Comparison of ENCODE assay signal across 24 cellular contexts in the genomic region with DNA sequence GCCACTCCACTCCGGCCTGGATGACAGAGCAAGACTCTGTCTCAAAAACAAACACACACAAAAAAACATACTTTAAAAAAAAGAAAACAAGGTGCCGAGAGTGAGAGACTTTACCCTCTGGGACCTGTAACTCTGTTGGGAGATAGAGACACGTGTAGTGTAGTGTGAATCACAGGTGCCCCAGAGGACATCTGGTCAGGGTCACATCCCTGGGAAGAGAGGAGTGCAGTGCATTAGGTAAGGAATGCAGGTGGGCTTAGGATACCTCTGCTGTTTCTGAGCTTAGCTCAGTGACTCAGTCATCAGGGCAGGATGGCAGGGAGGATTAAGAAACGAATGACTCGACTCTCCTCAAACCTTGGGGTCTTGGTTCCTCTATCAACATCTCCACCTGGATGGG.
"Had no signal": no experiment of that assay in that cellular context is flagged by ENCODE, and none has a peak within 500 bp of the region (broad histone marks: within the 10 kb centered on the region; RNA-seq: fewer than 3 reads in every experiment).

No MANE protein-coding gene starts in this region.

- H3K4me1 Mint-ChIP-seq: central memory CD8-positive, alpha-beta T cell had no signal

- H3K27ac ChIP-seq: heart left ventricle, pancreas, thoracic aorta, transverse colon had no signal

- ATAC-seq: effector memory CD8-positive, alpha-beta T cell; heart left ventricle; natural killer cell treated with Interleukin-12 subunit alpha and Interleukin-12 subunit beta and Interleukin-15 and Interleukin-18, amount 100 ng/mL, for 72 hours; pancreas; right cardiac atrium; stimulated activated naive B cell treated with anti-CD40 and anti-IgM and Interleukin-4, amounts not matched to agents 10 μg/mL and 1 μg/mL and 100 μg/mL, for 72 hours; stimulated activated naive CD8-positive, alpha-beta T cell treated with anti-CD3 and anti-CD28 coated beads, Interleukin-15, amount 100 ng/mL, for 72 hours had no signal

- DNase-seq: effector memory CD8-positive, alpha-beta T cell; heart left ventricle; hypothalamus; kidney glomerular epithelial cell; midbrain; occipital lobe; pancreas; right cardiac atrium; stimulated activated CD4-positive, alpha-beta T cell treated with anti-CD3 and anti-CD28 coated beads, Interleukin-4, amount 100 ng/mL, for 1 hour; stimulated activated CD8-positive, alpha-beta memory T cell treated with anti-CD3 and anti-CD28 coated beads, Interleukin-4, amount 100 ng/mL, for 48 hours; stimulated activated naive B cell treated with anti-CD40 and anti-IgM and Interleukin-4, amounts not matched to agents 10 μg/mL and 1 μg/mL and 100 μg/mL, for 72 hours; stimulated activated naive CD8-positive, alpha-beta T cell treated with anti-CD3 and anti-CD28 coated beads, Interleukin-15, amount 100 ng/mL, for 72 hours; substantia nigra; transverse colon had no signal

- H3K9me3 ChIP-seq: heart left ventricle, pancreas, thoracic aorta, transverse colon had no signal

- FAIRE-seq: endothelial cell of umbilical vein, frontal cortex, islet of Langerhans, pancreas had no signal

- H3K4me1 ChIP-seq: pancreas, transverse colon had no signal

- H3K36me3 Mint-ChIP-seq: memory B cell; natural killer cell treated with Interleukin-12 subunit alpha and Interleukin-12 subunit beta and Interleukin-15 and Interleukin-18, amount 100 ng/mL, for 72 hours; stimulated activated naive B cell treated with anti-CD40 and anti-IgM and Interleukin-4, amounts not matched to agents 10 μg/mL and 1 μg/mL and 100 μg/mL, for 72 hours had no signal

- H3K4me2 ChIP-seq: smooth muscle cell had no signal

- H3K27me3 ChIP-seq: heart left ventricle, pancreas, transverse colon had no signal

- H3K9me3 Mint-ChIP-seq: central memory CD8-positive, alpha-beta T cell; dendritic cell treated with granulocyte-macrophage colony-stimulating factor and Interleukin-4, amounts not matched to agents 40 ng/mL and 50 ng/mL, for 4 days; effector memory CD8-positive, alpha-beta T cell; natural killer cell treated with Interleukin-12 subunit alpha and Interleukin-12 subunit beta and Interleukin-15 and Interleukin-18, amount 100 ng/mL, for 72 hours had no signal

- H3K4me3 ChIP-seq: heart left ventricle, pancreas, smooth muscle cell, thoracic aorta, transverse colon had no signal

- H3K4me3 Mint-ChIP-seq: central memory CD8-positive, alpha-beta T cell; dendritic cell treated with granulocyte-macrophage colony-stimulating factor and Interleukin-4, amounts not matched to agents 40 ng/mL and 50 ng/mL, for 4 days; effector memory CD8-positive, alpha-beta T cell; memory B cell; natural killer cell treated with Interleukin-12 subunit alpha and Interleukin-12 subunit beta and Interleukin-15 and Interleukin-18, amount 100 ng/mL, for 72 hours; stimulated activated naive B cell treated with anti-CD40 and anti-IgM and Interleukin-4, amounts not matched to agents 10 μg/mL and 1 μg/mL and 100 μg/mL, for 72 hours; stimulated activated naive CD8-positive, alpha-beta T cell treated with anti-CD3 and anti-CD28 coated beads, Interleukin-15, amount 100 ng/mL, for 72 hours had no signal

- H3K36me3 ChIP-seq: pancreas, thoracic aorta, transverse colon had no signal

- H3K27ac Mint-ChIP-seq: dendritic cell treated with granulocyte-macrophage colony-stimulating factor and Interleukin-4, amounts not matched to agents 40 ng/mL and 50 ng/mL, for 4 days; effector memory CD8-positive, alpha-beta T cell; memory B cell; natural killer cell treated with Interleukin-12 subunit alpha and Interleukin-12 subunit beta and Interleukin-15 and Interleukin-18, amount 100 ng/mL, for 72 hours; progenitor cell of endocrine pancreas; stimulated activated naive B cell treated with anti-CD40 and anti-IgM and Interleukin-4, amounts not matched to agents 10 μg/mL and 1 μg/mL and 100 μg/mL, for 72 hours; stimulated activated naive CD8-positive, alpha-beta T cell treated with anti-CD3 and anti-CD28 coated beads, Interleukin-15, amount 100 ng/mL, for 72 hours had no signal

- H3K27me3 Mint-ChIP-seq: dendritic cell treated with granulocyte-macrophage colony-stimulating factor and Interleukin-4, amounts not matched to agents 40 ng/mL and 50 ng/mL, for 4 days; progenitor cell of endocrine pancreas; stimulated activated naive CD8-positive, alpha-beta T cell treated with anti-CD3 and anti-CD28 coated beads, Interleukin-15, amount 100 ng/mL, for 72 hours had no signal
